Comparison of ENCODE assay signal across 1 cellular context in genomic region chr22:30636226-30637077, GRCh38.
TF ChIP-seq lines count a peak whose summit lies in the region.

No MANE protein-coding gene starts in this region.

TF ChIP-seq in H1, 55 proteins besides CTCF, POLR2A, EP300 and RAD21:
- TF ChIP-seq RFX5 (IDR thresholded peaks at IDR 0.05; ENCODE audit: borderline replicate concordance, low read depth, low read length), result no peak
- TF ChIP-seq E2F6 (IDR thresholded peaks at IDR 0.05), result 0 out of 2 replicates have a peak, but pooled peaks have one; percentile 11
